Comparison of ENCODE assay signal across 1 cellular context in the genomic region with DNA sequence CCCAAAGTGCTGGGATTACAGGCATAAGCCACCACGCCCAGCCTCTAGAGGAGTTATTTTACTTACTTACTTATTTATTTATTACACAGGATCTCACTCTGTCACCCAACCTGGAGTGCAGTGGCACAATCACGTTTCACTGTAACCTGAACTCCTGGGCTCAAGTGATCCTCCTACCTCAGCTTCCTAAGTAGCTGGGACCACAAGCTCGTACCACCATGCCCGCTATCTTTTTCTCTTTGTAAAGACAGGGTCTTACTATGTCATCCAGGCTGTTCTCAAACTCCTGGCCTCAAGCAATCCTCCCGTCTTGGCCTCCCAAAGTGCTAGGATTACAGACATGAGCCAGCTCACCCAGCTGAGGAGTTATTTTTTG.
TF ChIP-seq lines count a peak whose summit lies in the region.

No MANE protein-coding gene starts in this region.

TF ChIP-seq in HCT116, 20 proteins besides CTCF, POLR2A, EP300 and RAD21 (continued from another document):
- TF ChIP-seq EZH2 (IDR thresholded peaks at IDR 0.05) (no peak), TCF7L2 (IDR thresholded peaks at IDR 0.05; ENCODE audit: borderline replicate concordance, extremely low read depth, insufficient read depth, insufficient read length) (no peak), JUND (IDR thresholded peaks at IDR 0.05) (no peak), YY1 (IDR thresholded peaks at IDR 0.05; ENCODE audit: extremely low read depth, insufficient replicate concordance, low read depth, low read length) (no peak), ZNF274 (IDR thresholded peaks at IDR 0.05; ENCODE audit: low read depth, low read length) (no peak), SRF (IDR thresholded peaks at IDR 0.05; ENCODE audit: low read depth) (no peak)
- TF ChIP-seq, protein P1, sequence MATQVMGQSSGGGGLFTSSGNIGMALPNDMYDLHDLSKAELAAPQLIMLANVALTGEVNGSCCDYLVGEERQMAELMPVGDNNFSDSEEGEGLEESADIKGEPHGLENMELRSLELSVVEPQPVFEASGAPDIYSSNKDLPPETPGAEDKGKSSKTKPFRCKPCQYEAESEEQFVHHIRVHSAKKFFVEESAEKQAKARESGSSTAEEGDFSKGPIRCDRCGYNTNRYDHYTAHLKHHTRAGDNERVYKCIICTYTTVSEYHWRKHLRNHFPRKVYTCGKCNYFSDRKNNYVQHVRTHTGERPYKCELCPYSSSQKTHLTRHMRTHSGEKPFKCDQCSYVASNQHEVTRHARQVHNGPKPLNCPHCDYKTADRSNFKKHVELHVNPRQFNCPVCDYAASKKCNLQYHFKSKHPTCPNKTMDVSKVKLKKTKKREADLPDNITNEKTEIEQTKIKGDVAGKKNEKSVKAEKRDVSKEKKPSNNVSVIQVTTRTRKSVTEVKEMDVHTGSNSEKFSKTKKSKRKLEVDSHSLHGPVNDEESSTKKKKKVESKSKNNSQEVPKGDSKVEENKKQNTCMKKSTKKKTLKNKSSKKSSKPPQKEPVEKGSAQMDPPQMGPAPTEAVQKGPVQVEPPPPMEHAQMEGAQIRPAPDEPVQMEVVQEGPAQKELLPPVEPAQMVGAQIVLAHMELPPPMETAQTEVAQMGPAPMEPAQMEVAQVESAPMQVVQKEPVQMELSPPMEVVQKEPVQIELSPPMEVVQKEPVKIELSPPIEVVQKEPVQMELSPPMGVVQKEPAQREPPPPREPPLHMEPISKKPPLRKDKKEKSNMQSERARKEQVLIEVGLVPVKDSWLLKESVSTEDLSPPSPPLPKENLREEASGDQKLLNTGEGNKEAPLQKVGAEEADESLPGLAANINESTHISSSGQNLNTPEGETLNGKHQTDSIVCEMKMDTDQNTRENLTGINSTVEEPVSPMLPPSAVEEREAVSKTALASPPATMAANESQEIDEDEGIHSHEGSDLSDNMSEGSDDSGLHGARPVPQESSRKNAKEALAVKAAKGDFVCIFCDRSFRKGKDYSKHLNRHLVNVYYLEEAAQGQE (IDR thresholded peaks at IDR 0.05; ENCODE audit: low read depth) = no peak
